ENCODE assay signal across 11 cellular contexts in genomic region chr13:27599096-27599495, GRCh38. TPM values are rescaled to one million over a fixed set of nuclear protein-coding genes. Genes with fewer than 3 reads are reported as not detected.
DNase-seq lines count a peak whose midpoint lies in the region; ATAC-seq, FAIRE-seq and TF ChIP-seq lines count a peak whose summit lies in the region.
"Had no signal": no experiment of that assay in that cellular context is flagged by ENCODE, and none has a peak within 500 bp of the region (broad histone marks: within the 10 kb centered on the region; RNA-seq: fewer than 3 reads in every experiment).

No MANE protein-coding gene starts in this region.

- ATAC-seq in heart left ventricle = no peak

- TF ChIP-seq POLR2A in heart left ventricle (IDR thresholded peaks at IDR 0.05) = no peak

- no peak for DNase-seq in heart left ventricle
- DNase-seq in cardiac septum (ENCODE audit: low spot score) = no peak
- no peak for DNase-seq in SJSA1 (ENCODE audit: low read depth in 1 of 2, low spot score in 2 of 2)
- DNase-seq in foreskin melanocyte = peak; percentile 74
- no peak for DNase-seq in NCI-H2107 (lab: John Stamatoyannopoulos, UW)
- DNase-seq in HAP-1 (ENCODE audit: low spot score in 2 of 2) = no peak
- no peak for DNase-seq in urothelium cell line (ENCODE audit: low spot score)
- DNase-seq: CD4-positive, CD25-positive, alpha-beta regulatory T cell had no signal

- H3K36me3 ChIP-seq in heart left ventricle (no peaks in the 10 kb centered on the region), SJSA1 (no peaks in the 10 kb centered on the region), skeletal muscle satellite cell (ENCODE audit: insufficient read depth, low read length) (no peaks in the 10 kb centered on the region), HAP-1 (replicated peaks) (no peaks in the 10 kb centered on the region)

- TF ChIP-seq CTCF in heart left ventricle (IDR thresholded peaks at IDR 0.05) = no peak

- no peak overlapping the region for H3K4me3 ChIP-seq in heart left ventricle
- no peak overlapping the region for H3K4me3 ChIP-seq in SJSA1
- H3K4me3 ChIP-seq in skeletal muscle satellite cell (ENCODE audit: low read length) = no peak overlapping the region
- no peak overlapping the region for H3K4me3 ChIP-seq in HAP-1
- H3K4me3 ChIP-seq: BLaER1 treated with 17β-estradiol and CSF1 and Interleukin-3, amounts not matched to agents 10 nM and 100 nM had no signal

- H3K27me3 ChIP-seq in heart left ventricle = no peaks in the 10 kb centered on the region
- H3K27me3 ChIP-seq in SJSA1 (replicated peaks) = no peaks in the 10 kb centered on the region
- H3K27me3 ChIP-seq in skeletal muscle satellite cell (ENCODE audit: control insufficient read depth, insufficient read depth, low read length) = no peaks in the 10 kb centered on the region
- H3K27me3 ChIP-seq in HAP-1 (ENCODE audit: low read depth) = no peaks in the 10 kb centered on the region
- H3K27me3 ChIP-seq: BLaER1 treated with 17β-estradiol and CSF1 and Interleukin-3, amounts not matched to agents 10 nM and 100 nM had no signal

- in situ Hi-C loops in HAP-1 (cut with MboI; ENCODE audit: low sequenced_read_pairs) = no loop called here

- H3K4me2 ChIP-seq in skeletal muscle satellite cell (ENCODE audit: low read length) = peak overlapping the region; percentile 43
- H3K4me2 ChIP-seq: BLaER1 treated with 17β-estradiol and CSF1 and Interleukin-3, amounts not matched to agents 10 nM and 100 nM had no signal

- H3K9ac ChIP-seq in skeletal muscle satellite cell (ENCODE audit: low read depth, low read length) = no peak overlapping the region
- H3K9ac ChIP-seq: BLaER1 treated with 17β-estradiol and CSF1 and Interleukin-3, amounts not matched to agents 10 nM and 100 nM had no signal

- H3K9me3 ChIP-seq in heart left ventricle (peaks cover 0 to 6% (median 0%) of the 10 kb centered on the region in 12 donors), SJSA1 (replicated peaks) (no peaks in the 10 kb centered on the region), skeletal muscle satellite cell (replicated peaks; ENCODE audit: low read length) (no peaks in the 10 kb centered on the region), HAP-1 (no peaks in the 10 kb centered on the region)

- no peak for FAIRE-seq in urothelium cell line (lab: Jason Lieb, UNC)

- H3K4me1 ChIP-seq in heart left ventricle (peaks cover 0 to 52% (median 13%) of the 10 kb centered on the region in 12 donors), SJSA1 (replicated peaks) (peaks cover 20% of the 10 kb centered on the region), skeletal muscle satellite cell (ENCODE audit: control insufficient read depth, insufficient read depth, low read length) (peaks cover 19% of the 10 kb centered on the region), HAP-1 (peaks cover 10% of the 10 kb centered on the region)

- H3K27ac ChIP-seq in heart left ventricle (peak overlapping the region in 9 of 12 donors; percentile 11 to 79 (median 56)), SJSA1 (peak overlapping the region; percentile 43; the same call in 1 of the 2 replicates)
- H3K27ac ChIP-seq: 22Rv1; BLaER1 treated with 17β-estradiol and CSF1 and Interleukin-3, amounts not matched to agents 10 nM and 100 nM had no signal

- intact Hi-C loops in heart left ventricle (cut with DNase I) = no loop called here
- intact Hi-C loops in cardiac septum (cut with DNase I) = no loop called here

RNA-seq across cellular contexts. Expression of gene LNX2, which starts 21.2 kb away (rescaled TPM):
- total RNA-seq in heart left ventricle (10 to 100 TPM; 10.7 to 18.7 (median 14.9) TPM), cardiac septum (15.8 TPM)
- polyA plus RNA-seq in heart left ventricle = 1 to 10 TPM; 3.6 to 9.3 TPM
- total RNA-seq in SJSA1 (2014; rRNA removed; shearing (Covaris generic)) = 8.1 and 8.2 TPM in 2 replicates
- total RNA-seq in skeletal muscle satellite cell (2012; rRNA removed) = 3.3 and 3.5 TPM in 2 replicates

RNA-seq across cellular contexts. Expression of gene POLR1D, which starts 22.6 kb away (rescaled TPM):
- total RNA-seq in heart left ventricle = 100 to 1,000 TPM in 2 of 9 donors, 10 to 100 TPM in 7; 70.1 to 103 (median 87.4) TPM
- 100 to 1,000 TPM in 1 of 2 donors, 10 to 100 TPM in 1; 68.4 to 152 TPM for polyA plus RNA-seq in heart left ventricle
- 80.6 TPM for total RNA-seq in cardiac septum
- 46.5 and 68.4 TPM in 2 replicates for total RNA-seq in SJSA1 (2014; rRNA removed; shearing (Covaris generic))
- 90.0 and 90.9 TPM in 2 replicates for total RNA-seq in skeletal muscle satellite cell (2012; rRNA removed)
